Comparison of ENCODE assay signal across 27 cellular contexts in the genomic region with DNA sequence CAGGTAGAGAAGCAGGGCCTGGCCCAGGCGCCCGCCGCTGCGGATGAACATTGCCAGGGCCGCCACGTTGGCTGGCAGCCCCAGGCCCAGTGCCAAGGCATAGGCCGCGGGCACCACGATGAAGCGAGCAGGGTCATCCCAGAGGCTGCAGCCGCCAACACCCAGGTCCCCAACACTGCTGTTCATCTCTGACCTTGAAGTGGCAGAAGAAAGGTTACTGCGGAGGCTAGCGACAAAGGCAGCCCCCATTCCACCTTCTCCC. TPM values are rescaled to one million over a fixed set of nuclear protein-coding genes. Genes with fewer than 3 reads are reported as not detected.
"Had no signal": no experiment of that assay in that cellular context is flagged by ENCODE, and none has a peak within 500 bp of the region (broad histone marks: within the 10 kb centered on the region; RNA-seq: fewer than 3 reads in every experiment).

No MANE protein-coding gene starts in this region.

- DNase-seq: colonic mucosa; dermis blood vessel endothelial cell; effector memory CD4-positive, alpha-beta T cell; esophagus squamous epithelium; foreskin melanocyte; hypothalamus; immature natural killer cell; mesenchymal stem cell; mucosa of descending colon; naive B cell; nephron progenitor cell; nucleus accumbens; sigmoid colon; stimulated activated CD4-positive, alpha-beta T cell treated with anti-CD3 and anti-CD28 coated beads, Interleukin-2, amount 100 ng/mL, for 24 hours; stimulated activated CD4-positive, alpha-beta T cell treated with anti-CD3 and anti-CD28 coated beads, Interleukin-4, amount 100 ng/mL, for 24 hours; stimulated activated naive CD8-positive, alpha-beta T cell treated with anti-CD3 and anti-CD28 coated beads, Interleukin-15, Interleukin-2, amounts not matched to agents 100 U/mL and 50 U/mL, for 24 hours; upper lobe of right lung; uterus had no signal

- H3K9me3 Mint-ChIP-seq: immature natural killer cell; mesothelial cell of epicardium; nephron progenitor cell; stimulated activated effector memory CD8-positive, alpha-beta T cell treated with anti-CD3 and anti-CD28 coated beads, Interleukin-12 subunit alpha, Interleukin-12 subunit beta, amount 100 ng/mL, for 72 hours had no signal

- H3K27me3 ChIP-seq: colonic mucosa, esophagus squamous epithelium, right atrium auricular region, sigmoid colon, tibial nerve, upper lobe of right lung, uterus had no signal

- H3K27me3 Mint-ChIP-seq: naive B cell had no signal

- H3K36me3 ChIP-seq: colonic mucosa, prostate gland, right atrium auricular region, thoracic aorta, uterus had no signal

- H3K4me1 Mint-ChIP-seq: mesothelial cell of epicardium, nephron progenitor cell had no signal

- H3K27ac ChIP-seq: colonic mucosa, esophagus squamous epithelium, prostate gland, right atrium auricular region, sigmoid colon, thoracic aorta, tibial nerve, upper lobe of right lung, uterus had no signal

- ATAC-seq: left lobe of liver; mucosa of descending colon; stimulated activated effector memory CD8-positive, alpha-beta T cell treated with anti-CD3 and anti-CD28 coated beads, Interleukin-12 subunit alpha, Interleukin-12 subunit beta, amount 100 ng/mL, for 72 hours; stimulated activated naive CD8-positive, alpha-beta T cell treated with anti-CD3 and anti-CD28 coated beads, Interleukin-15, Interleukin-2, amounts not matched to agents 100 U/mL and 50 U/mL, for 24 hours; upper lobe of right lung had no signal

- H3K9me3 ChIP-seq: colonic mucosa, esophagus squamous epithelium, mucosa of descending colon, prostate gland, right atrium auricular region, sigmoid colon, thoracic aorta, tibial nerve, upper lobe of right lung, uterus had no signal

- H3K4me3 Mint-ChIP-seq: immature natural killer cell; mesothelial cell of epicardium; naive B cell; nephron progenitor cell; stimulated activated effector memory CD8-positive, alpha-beta T cell treated with anti-CD3 and anti-CD28 coated beads, Interleukin-12 subunit alpha, Interleukin-12 subunit beta, amount 100 ng/mL, for 72 hours had no signal

- H3K4me3 ChIP-seq: colonic mucosa, esophagus squamous epithelium, mucosa of descending colon, prostate gland, sigmoid colon, thoracic aorta, tibial nerve, upper lobe of right lung, uterus had no signal

- H3K4me1 ChIP-seq: colonic mucosa, esophagus squamous epithelium, prostate gland, right atrium auricular region, sigmoid colon, tibial nerve, upper lobe of right lung, uterus had no signal

- H3K27ac Mint-ChIP-seq: mesothelial cell of epicardium; naive B cell; nephron progenitor cell; stimulated activated effector memory CD8-positive, alpha-beta T cell treated with anti-CD3 and anti-CD28 coated beads, Interleukin-12 subunit alpha, Interleukin-12 subunit beta, amount 100 ng/mL, for 72 hours had no signal

RNA-seq across cellular contexts. Expression of gene DLGAP3, which starts 47.7 kb away (rescaled TPM):
- total RNA-seq: lung microvascular endothelial cell, skeletal muscle tissue had no signal
